ENCODE assay signal across 6 cellular contexts in genomic region chr3:19765954-19766353, GRCh38.
"Had no signal": no experiment of that assay in that cellular context is flagged by ENCODE, and none has a peak within 500 bp of the region (broad histone marks: within the 10 kb centered on the region; RNA-seq: fewer than 3 reads in every experiment).

No MANE protein-coding gene starts in this region.

- H3K4me3 ChIP-seq: HAP-1, K562 had no signal

- ATAC-seq: K562 had no signal

- H3K9me3 ChIP-seq: HAP-1 had no signal

- H3K36me3 ChIP-seq: HAP-1 had no signal

- DNase-seq: GOT3, H7, IMR-90, KG1 had no signal
